Comparison of ENCODE assay signal across 8 cellular contexts in the genomic region with DNA sequence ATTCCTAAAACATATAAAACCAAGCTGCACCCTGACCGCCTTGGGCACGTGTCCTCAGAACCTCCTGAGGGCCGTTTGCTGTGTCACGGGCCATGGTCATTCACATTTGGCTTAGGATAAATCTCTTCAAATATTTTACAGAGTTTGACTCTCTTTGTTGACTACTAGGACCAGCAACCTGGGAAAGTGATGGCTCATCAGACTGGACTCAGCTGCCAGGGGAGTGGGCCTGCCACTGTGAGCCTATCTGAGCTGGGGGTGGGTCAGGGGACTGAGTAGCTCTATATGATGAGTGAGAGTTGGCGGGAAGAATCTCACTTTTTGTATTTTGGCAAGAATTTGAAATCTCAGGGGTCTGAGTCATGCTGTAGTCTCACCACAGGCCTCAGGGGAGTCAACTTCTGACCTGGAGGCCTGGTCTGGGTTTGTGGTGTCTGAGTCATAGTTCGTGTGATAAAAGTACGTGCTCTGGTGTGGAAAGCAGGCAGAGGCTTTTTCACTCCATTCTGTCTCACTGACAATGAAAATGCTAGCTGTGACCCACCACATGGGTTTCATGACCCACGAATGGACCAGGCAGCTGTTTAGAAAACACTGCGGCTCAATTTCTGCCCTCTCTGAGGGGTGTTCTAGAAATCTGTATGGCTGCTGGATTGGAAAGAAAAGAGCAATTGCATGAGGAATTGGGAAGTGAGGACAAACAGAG. TPM values are rescaled to one million over a fixed set of nuclear protein-coding genes. Genes with fewer than 3 reads are reported as not detected.
A peak's percentile ranks its signal among the peaks of the same experiment; 100 is the strongest.
DNase-seq lines count a peak whose midpoint lies in the region; TF ChIP-seq lines count a peak whose summit lies in the region.

No MANE protein-coding gene starts in this region.

- peak overlapping the region in 1 of 2 donors; percentile 59 for H3K27ac ChIP-seq in ovary

- TF ChIP-seq EP300 in ovary (IDR thresholded peaks at IDR 0.05) = no peak

- no peaks in the 10 kb centered on the region for H4K20me1 ChIP-seq in Loucy (ENCODE audit: insufficient read depth, low read length, poor library complexity, severe bottlenecking)

- no peak overlapping the region for H2AFZ ChIP-seq in Loucy (ENCODE audit: low read length)

- H3K36me3 ChIP-seq in Loucy (ENCODE audit: insufficient read depth, low read length) (no peaks in the 10 kb centered on the region), ovary (no peaks in the 10 kb centered on the region)

- no peaks in the 10 kb centered on the region for H3K9me2 ChIP-seq in Loucy (replicated peaks; ENCODE audit: low read depth, low read length)

- no peaks in the 10 kb centered on the region for H3F3A ChIP-seq in Loucy (ENCODE audit: low read depth)

- H3K4me2 ChIP-seq in Loucy (ENCODE audit: low read depth, low read length, poor library complexity, severe bottlenecking) = peak overlapping the region; percentile 5

- H3K4me3 ChIP-seq in Loucy (ENCODE audit: low read length, poor library complexity, severe bottlenecking) = no peak overlapping the region
- H3K4me3 ChIP-seq in ovary = no peak overlapping the region

- DNase-seq in GM04504 (ENCODE audit: low read depth) (peak; percentile 97), HCEC 1CT (peak; percentile 99), epidermal melanocyte (ENCODE audit: insufficient read length, low spot score) (peak; percentile 59), ovary (peak; percentile 68 to 82 (median 78)), DMS 273 treated with DMSO at 0.1 percent for 48 hours (lab: John Stamatoyannopoulos, UW) (no peak), inferior parietal cortex (ENCODE audit: extremely low spot score) (no peak)
- DNase-seq in activated CD4-positive, alpha-beta T cell treated with anti-CD3 and anti-CD28 coated beads, Interleukin-2, amount 50 U/mL, for 48 hours = peak; percentile 67 to 79

- H3K9me3 ChIP-seq in Loucy (ENCODE audit: insufficient read depth, low read depth, low read length) (no peaks in the 10 kb centered on the region), ovary (no peaks in the 10 kb centered on the region)

- no peak for TF ChIP-seq CTCF in Loucy (conservative IDR thresholded peaks at IDR 0.05; ENCODE audit: low read length)
- TF ChIP-seq CTCF in ovary (IDR thresholded peaks at IDR 0.05) = no peak

- no peak for TF ChIP-seq POLR2A in ovary (IDR thresholded peaks at IDR 0.05)

- 37 to 39% (median 37%) methylated on average over 9 of the region's 9 CpGs for WGBS in ovary, 3 donors

- no peaks in the 10 kb centered on the region for H3K79me2 ChIP-seq in Loucy (ENCODE audit: insufficient read depth, low read length)

- H3K27me3 ChIP-seq in Loucy (ENCODE audit: insufficient read depth, low read length, poor library complexity, severe bottlenecking) (no peaks in the 10 kb centered on the region), ovary (no peaks in the 10 kb centered on the region)

- no peaks in the 10 kb centered on the region for H3K4me1 ChIP-seq in Loucy (ENCODE audit: insufficient read depth, low read length, poor library complexity, severe bottlenecking)
- H3K4me1 ChIP-seq in ovary (ENCODE audit: insufficient read depth) = peaks cover 13% of the 10 kb centered on the region

- no peak overlapping the region for H3K9ac ChIP-seq in Loucy (ENCODE audit: low read depth, low read length, poor library complexity, severe bottlenecking)

- intact Hi-C loops in ovary (cut with DNase I) = no loop called here

RNA-seq across cellular contexts. Expression of gene UPP1, which starts 4.2 kb away (rescaled TPM):
- total RNA-seq in ovary = 10 to 100 TPM in 2 of 7 donors, 1 to 10 TPM in 5; 5.4 to 13.5 (median 7.1) TPM
- polyA plus RNA-seq in ovary = 1 to 10 TPM; 5.9 to 8.0 TPM

RNA-seq across cellular contexts. Expression of gene C7orf57, which starts 49.5 kb away (rescaled TPM):
- 10 to 100 TPM in 1 of 7 donors, 1 to 10 TPM in 1, under 1 TPM in 3, not detected in 2; 0.30 to 18.6 (median 0.38) TPM for total RNA-seq in ovary
- under 1 TPM in 1 of 2 donors, not detected in 1; 0.02 TPM for polyA plus RNA-seq in ovary

RNA-seq across cellular contexts. Expression of gene SUN3, which starts 56.0 kb away (rescaled TPM):
- not detected for total RNA-seq in ovary
- polyA plus RNA-seq in ovary = not detected

Comparison
In these comparisons a context has a peak if more than half of its experiments do, and no peak if none do; other contexts are left out.
1. DNase-seq: peak in GM04504 (single experiment), HCEC 1CT (single experiment), activated CD4-positive, alpha-beta T cell treated with anti-CD3 and anti-CD28 coated beads, Interleukin-2, amount 50 U/mL, for 48 hours (2 of 2), epidermal melanocyte (single experiment) and ovary (5 of 5); none in DMS 273 treated with DMSO at 0.1 percent for 48 hours (single experiment) and inferior parietal cortex (single experiment).